In genomic region chr20:63686094-63686491, GRCh38 we compare ENCODE assay signal across 13 cellular contexts. TPM values are rescaled to one million over a fixed set of nuclear protein-coding genes. Genes with fewer than 3 reads are reported as not detected.
DNase-seq lines count a peak whose midpoint lies in the region; ATAC-seq and TF ChIP-seq lines count a peak whose summit lies in the region.
"Had no signal": no experiment of that assay in that cellular context is flagged by ENCODE, and none has a peak within 500 bp of the region (broad histone marks: within the 10 kb centered on the region; RNA-seq: fewer than 3 reads in every experiment).

No MANE protein-coding gene starts in this region.

- H3K9me3 ChIP-seq in left ventricle myocardium inferior (replicated peaks) (no peaks in the 10 kb centered on the region), esophagus squamous epithelium (no peaks in the 10 kb centered on the region), parathyroid adenoma (ENCODE audit: control insufficient read depth, low read length) (no peaks in the 10 kb centered on the region)

- WGBS in esophagus squamous epithelium, 2 donors: 79 to 92% methylated on average over 7 to 17 of the region's 24 CpGs

- peak overlapping the region; percentile 15 for H3K4me2 ChIP-seq in parathyroid adenoma (ENCODE audit: low read length)

- no peak overlapping the region for H2AFZ ChIP-seq in parathyroid adenoma

- H3K79me2 ChIP-seq in parathyroid adenoma: no peaks in the 10 kb centered on the region

- no peak for TF ChIP-seq POLR2A in esophagus squamous epithelium (IDR thresholded peaks at IDR 0.05)

- H3K27me3 ChIP-seq in left ventricle myocardium inferior (ENCODE audit: low read depth): no peaks in the 10 kb centered on the region
- H3K27me3 ChIP-seq in esophagus squamous epithelium: no peaks in the 10 kb centered on the region
- no peaks in the 10 kb centered on the region for H3K27me3 ChIP-seq in parathyroid adenoma (ENCODE audit: control insufficient read depth, insufficient read depth, low read length)

- TF ChIP-seq CTCF in left ventricle myocardium inferior (IDR thresholded peaks at IDR 0.05; ENCODE audit: borderline replicate concordance): no peak
- TF ChIP-seq CTCF in esophagus squamous epithelium (IDR thresholded peaks at IDR 0.05): no peak
- TF ChIP-seq CTCF in parathyroid adenoma (IDR thresholded peaks at IDR 0.05): no peak

- peak overlapping the region; percentile 42 for H3K4me3 ChIP-seq in left ventricle myocardium inferior
- H3K4me3 ChIP-seq in esophagus squamous epithelium: no peak overlapping the region
- no peak overlapping the region for H3K4me3 ChIP-seq in parathyroid adenoma (ENCODE audit: low read depth, low read length)

- DNase-seq in left ventricle myocardium inferior: no peak
- no peak for DNase-seq in Right ventricle myocardium inferior (ENCODE audit: missing footprints)
- DNase-seq in esophagus squamous epithelium (lab: John Stamatoyannopoulos, UW): no peak
- no peak for DNase-seq in GM19240 (ENCODE audit: insufficient read length, low spot score)
- DNase-seq: activated CD4-positive, CD25-positive, alpha-beta regulatory T cell treated with anti-CD3 and anti-CD28 coated beads, Interleukin-2, amount 50 U/mL, for 72 hours; AML-193; NCI-H1105; NCI-H774 had no signal

- H3K4me1 ChIP-seq in left ventricle myocardium inferior (peaks cover 79% of the 10 kb centered on the region), esophagus squamous epithelium (peaks cover 56 to 86% (median 62%) of the 10 kb centered on the region in 3 donors), parathyroid adenoma (no peaks in the 10 kb centered on the region)

- intact Hi-C loops in left ventricle myocardium inferior (cut with micrococcal nuclease): no loop called here
- intact Hi-C loops in Right ventricle myocardium inferior (cut with DNase I): no loop called here
- intact Hi-C loops in esophagus squamous epithelium (cut with DNase I): no loop called here

- no peak overlapping the region for H3K9ac ChIP-seq in parathyroid adenoma

- no peaks in the 10 kb centered on the region for H3K36me3 ChIP-seq in left ventricle myocardium inferior
- peaks cover 0 to under 1% (median 0%) of the 10 kb centered on the region in 3 donors for H3K36me3 ChIP-seq in esophagus squamous epithelium
- H3K36me3 ChIP-seq in parathyroid adenoma (ENCODE audit: control insufficient read depth, insufficient read depth, low read length): no peaks in the 10 kb centered on the region

- H3K27ac ChIP-seq in left ventricle myocardium inferior (replicated peaks): peak overlapping the region; percentile 96
- H3K27ac ChIP-seq in esophagus squamous epithelium: peak overlapping the region; percentile 69 to 96 (median 80)
- H3K27ac ChIP-seq in parathyroid adenoma: peak overlapping the region; percentile 78

- no peak for ATAC-seq in Right ventricle myocardium inferior
- no peak for ATAC-seq in HG03135 (IDR thresholded peaks at IDR 0.05; ENCODE audit: unreplicated experiment)
- ATAC-seq in HG03432 (IDR thresholded peaks at IDR 0.05; ENCODE audit: unreplicated experiment): no peak
- ATAC-seq in GM18873 (IDR thresholded peaks at IDR 0.05; ENCODE audit: low FRiP score, unreplicated experiment): no peak
- ATAC-seq: SK-N-SH treated with all-trans-retinoic acid at 6 μM for 48 hours had no signal

RNA-seq across cellular contexts. Expression of gene TNFRSF6B, which starts 10.4 kb away (rescaled TPM):
- total RNA-seq in left ventricle myocardium inferior (0.27 TPM), Right ventricle myocardium inferior (1.0 TPM), esophagus squamous epithelium (10 to 100 TPM in 3 of 4 donors, 1 to 10 TPM in 1; 2.5 to 15.2 (median 10.6) TPM)

RNA-seq across cellular contexts. Expression of gene ARFRP1, which starts 21.7 kb away (rescaled TPM):
- total RNA-seq in left ventricle myocardium inferior: 37.1 TPM
- total RNA-seq in Right ventricle myocardium inferior: 34.2 TPM
- 10 to 100 TPM; 30.4 to 45.5 (median 37.0) TPM for total RNA-seq in esophagus squamous epithelium

RNA-seq across cellular contexts. Expression of gene ZGPAT, which starts 21.7 kb away (rescaled TPM):
- total RNA-seq in left ventricle myocardium inferior: 15.8 TPM
- total RNA-seq in Right ventricle myocardium inferior: 15.1 TPM
- 10 to 100 TPM; 25.4 to 31.9 (median 28.3) TPM for total RNA-seq in esophagus squamous epithelium

RNA-seq across cellular contexts. Expression of gene RTEL1, which starts 28.0 kb away (rescaled TPM):
- total RNA-seq in left ventricle myocardium inferior (9.6 TPM), Right ventricle myocardium inferior (9.0 TPM), esophagus squamous epithelium (10 to 100 TPM in 2 of 4 donors, 1 to 10 TPM in 2; 6.4 to 22.7 (median 12.8) TPM)

RNA-seq across cellular contexts. Expression of gene STMN3, which starts 32.9 kb away (rescaled TPM):
- total RNA-seq in left ventricle myocardium inferior (4.6 TPM), Right ventricle myocardium inferior (7.1 TPM), esophagus squamous epithelium (1 to 10 TPM; 1.9 to 8.4 (median 4.5) TPM)
